Comparison of ENCODE assay signal across 8 cellular contexts in the genomic region with DNA sequence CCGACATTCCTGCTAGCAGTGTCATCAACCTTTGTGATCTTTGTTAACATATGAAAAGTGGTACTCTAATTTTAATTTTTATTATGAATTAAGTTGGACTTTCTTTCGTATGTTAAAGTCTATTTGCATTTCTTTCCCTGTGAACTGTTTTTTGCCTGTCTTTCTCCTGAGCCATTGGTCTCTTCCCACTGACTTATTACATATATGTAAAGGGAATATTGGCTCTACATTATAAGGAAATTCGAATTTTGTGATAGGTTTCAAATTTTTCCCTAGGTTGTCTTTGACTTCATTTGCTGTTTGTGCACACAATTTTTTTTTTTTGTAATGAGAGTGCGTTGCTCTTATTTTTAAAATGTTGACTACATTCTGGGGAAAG. TPM values are rescaled to one million over a fixed set of nuclear protein-coding genes. Genes with fewer than 3 reads are reported as not detected.
A peak's percentile ranks its signal among the peaks of the same experiment; 100 is the strongest.
DNase-seq lines count a peak whose midpoint lies in the region; ATAC-seq and TF ChIP-seq lines count a peak whose summit lies in the region.

No MANE protein-coding gene starts in this region.

- H3K9ac ChIP-seq in skeletal muscle satellite cell (ENCODE audit: low read depth, low read length): peak overlapping the region; percentile 50

- H3K4me1 Mint-ChIP-seq in T-helper 17 cell: peaks cover 27% of the 10 kb centered on the region

- H3K27me3 Mint-ChIP-seq in T-helper 17 cell: peaks cover 8% of the 10 kb centered on the region

- DNase-seq in T-helper 17 cell (no peak), fibroblast of villous mesenchyme (ENCODE audit: low read depth) (no peak), glomerular visceral epithelial cell (ENCODE audit: extremely low spot score) (no peak), midbrain (lab: John Stamatoyannopoulos, UW) (no peak), COR-L47 (lab: John Stamatoyannopoulos, UW) (no peak)

- H3K27ac Mint-ChIP-seq in T-helper 17 cell: peak overlapping the region; percentile 24

- peak overlapping the region; percentile 90 for H3K4me3 Mint-ChIP-seq in T-helper 17 cell

- H3K27me3 ChIP-seq in skeletal muscle satellite cell (ENCODE audit: control insufficient read depth, insufficient read depth, low read length): peaks cover 11% of the 10 kb centered on the region

- H3K4me2 ChIP-seq in skeletal muscle satellite cell (ENCODE audit: low read length): peak overlapping the region; percentile 96

- H3K36me3 Mint-ChIP-seq in T-helper 17 cell (ENCODE audit: low read depth): peaks cover 8% of the 10 kb centered on the region

- H3K4me3 ChIP-seq in GM12875 (ENCODE audit: low read depth, low read length) (peak overlapping the region; percentile 89), fibroblast of villous mesenchyme (ENCODE audit: low read depth, low read length) (peak overlapping the region; percentile 92), skeletal muscle satellite cell (ENCODE audit: low read length) (peak overlapping the region; percentile 87)

- no peak for TF ChIP-seq CTCF in GM12875 (IDR thresholded peaks at IDR 0.05; ENCODE audit: borderline replicate concordance, insufficient read depth, low read depth, low read length)
- TF ChIP-seq CTCF in fibroblast of villous mesenchyme (IDR thresholded peaks at IDR 0.05; ENCODE audit: insufficient read depth, low read depth, low read length): no peak

- no peaks in the 10 kb centered on the region for H3K9me3 ChIP-seq in T-helper 17 cell (ENCODE audit: control insufficient read depth, low read length, poor library complexity, severe bottlenecking)
- H3K9me3 ChIP-seq in skeletal muscle satellite cell (replicated peaks; ENCODE audit: low read length): no peaks in the 10 kb centered on the region

- peaks cover 22% of the 10 kb centered on the region for H3K36me3 ChIP-seq in skeletal muscle satellite cell (ENCODE audit: insufficient read depth, low read length)

- peaks cover 5% of the 10 kb centered on the region for H3K4me1 ChIP-seq in skeletal muscle satellite cell (ENCODE audit: control insufficient read depth, insufficient read depth, low read length)

- no peak for ATAC-seq in T-helper 17 cell
- no peak for ATAC-seq in GM21717 (IDR thresholded peaks at IDR 0.05; ENCODE audit: unreplicated experiment)

RNA-seq across cellular contexts. Expression of gene CDC16, which starts 0.4 kb away (rescaled TPM):
- total RNA-seq in T-helper 17 cell: 10 to 100 TPM; 47.8 to 69.3 TPM
- 58.0 and 62.6 TPM in 2 replicates for total RNA-seq in fibroblast of villous mesenchyme
- total RNA-seq in skeletal muscle satellite cell (2012; rRNA removed): 46.6 and 55.7 TPM in 2 replicates

RNA-seq across cellular contexts. Expression of gene UPF3A, which starts 47.1 kb away (rescaled TPM):
- total RNA-seq in T-helper 17 cell: 10 to 100 TPM; 33.2 to 52.4 TPM
- total RNA-seq in fibroblast of villous mesenchyme: 20.7 and 27.1 TPM in 2 replicates
- total RNA-seq in skeletal muscle satellite cell (2012; rRNA removed): 9.4 and 18.5 TPM in 2 replicates

RNA-seq across cellular contexts. Expression of gene CFAP97D2, which starts 55.2 kb away (rescaled TPM):
- not detected for total RNA-seq in T-helper 17 cell
- not detected in 2 replicates for total RNA-seq in fibroblast of villous mesenchyme
- total RNA-seq in skeletal muscle satellite cell (2012; rRNA removed): 0.25 TPM in 1 of 2 replicates, not detected in the other
